8 cellular contexts compared by ENCODE assay signal in genomic region chr17:67469208-67469980, GRCh38.
A peak's percentile ranks its signal among the peaks of the same experiment; 100 is the strongest.
DNase-seq lines count a peak whose midpoint lies in the region; ATAC-seq, FAIRE-seq and TF ChIP-seq lines count a peak whose summit lies in the region.

No MANE protein-coding gene starts in this region.

- H3K27me3 ChIP-seq in upper lobe of left lung: no peaks in the 10 kb centered on the region

- no peak for DNase-seq in activated T-cell treated with anti-CD3 and anti-CD28 coated beads, Interleukin-2, amount 50 U/mL, for 24 hours
- no peak for DNase-seq in activated T-cell treated with anti-CD3 and anti-CD28 coated beads, Interleukin-2, amount 50 U/mL, for 1 hour
- DNase-seq in astrocyte of the spinal cord (ENCODE audit: low read depth, low spot score) (peak; percentile 67), lung microvascular endothelial cell (ENCODE audit: low read depth in 2 of 2) (peak; percentile 21 to 28), upper lobe of left lung (peak in 1 of 2 donors; percentile 43), H54 (ENCODE audit: insufficient read length, low spot score) (no peak)

- no peak for FAIRE-seq in H54 (lab: Jason Lieb, UNC)

- TF ChIP-seq CTCF in astrocyte of the spinal cord (IDR thresholded peaks at IDR 0.05; ENCODE audit: low read depth, low read length): no peak
- TF ChIP-seq CTCF in upper lobe of left lung (IDR thresholded peaks at IDR 0.05): no peak

- peak overlapping the region; percentile 38 for H3K4me3 Mint-ChIP-seq in activated T-cell treated with anti-CD3 and anti-CD28 coated beads, Interleukin-2, amount 50 U/mL, for 24 hours

- no peaks in the 10 kb centered on the region for H3K27me3 Mint-ChIP-seq in activated T-cell treated with anti-CD3 and anti-CD28 coated beads, Interleukin-2, amount 50 U/mL, for 24 hours

- peaks cover 0 to 22% (median 14%) of the 10 kb centered on the region in 4 donors for H3K4me1 ChIP-seq in upper lobe of left lung

- ATAC-seq in upper lobe of left lung (ENCODE audit: low FRiP score in 2 of 2): peak in 1 of 2 donors; percentile 40
- no peak for ATAC-seq in GM19397 (IDR thresholded peaks at IDR 0.05; ENCODE audit: unreplicated experiment)
- no peak for ATAC-seq in GM21737 (IDR thresholded peaks at IDR 0.05; ENCODE audit: unreplicated experiment)

- peak overlapping the region; percentile 20 to 70 (median 64) for H3K27ac ChIP-seq in upper lobe of left lung

- peak overlapping the region; percentile 89 for H3K27ac Mint-ChIP-seq in activated T-cell treated with anti-CD3 and anti-CD28 coated beads, Interleukin-2, amount 50 U/mL, for 24 hours

- in situ Hi-C loops in astrocyte of the spinal cord (cut with HindIII; ENCODE audit: low sequenced_read_pairs): no loop called here

- no peaks in the 10 kb centered on the region for H3K9me3 ChIP-seq in upper lobe of left lung

- TF ChIP-seq POLR2A in upper lobe of left lung (IDR thresholded peaks at IDR 0.05) (no peak), H54 (IDR thresholded peaks at IDR 0.05; ENCODE audit: low read depth, low read length) (no peak)

- no peak for TF ChIP-seq EP300 in upper lobe of left lung (IDR thresholded peaks at IDR 0.05)

- WGBS in upper lobe of left lung, 2 donors: 47 to 70% methylated on average over 3 to 11 of the region's 13 CpGs

- no peak overlapping the region for H3K4me3 ChIP-seq in astrocyte of the spinal cord (ENCODE audit: low read depth, low read length)
- H3K4me3 ChIP-seq in upper lobe of left lung: no peak overlapping the region

- H3K36me3 Mint-ChIP-seq in activated T-cell treated with anti-CD3 and anti-CD28 coated beads, Interleukin-2, amount 50 U/mL, for 24 hours (ENCODE audit: low read depth): peaks cover 6% of the 10 kb centered on the region

- H3K36me3 ChIP-seq in upper lobe of left lung: no peaks in the 10 kb centered on the region

- H3K9me3 Mint-ChIP-seq in activated T-cell treated with anti-CD3 and anti-CD28 coated beads, Interleukin-2, amount 50 U/mL, for 24 hours: peaks cover 4% of the 10 kb centered on the region

- H3K4me1 Mint-ChIP-seq in activated T-cell treated with anti-CD3 and anti-CD28 coated beads, Interleukin-2, amount 50 U/mL, for 24 hours (ENCODE audit: low read depth): peaks cover 69% of the 10 kb centered on the region

Comparison
In these comparisons a context has a peak if more than half of its experiments do, and no peak if none do; other contexts are left out.
1. DNase-seq: peak in astrocyte of the spinal cord (single experiment) and lung microvascular endothelial cell (2 of 2); none in activated T-cell treated with anti-CD3 and anti-CD28 coated beads, Interleukin-2, amount 50 U/mL, for 24 hours (single experiment), activated T-cell treated with anti-CD3 and anti-CD28 coated beads, Interleukin-2, amount 50 U/mL, for 1 hour (single experiment) and H54 (single experiment).